ENCODE assay signal across 1 cellular context in the genomic region with DNA sequence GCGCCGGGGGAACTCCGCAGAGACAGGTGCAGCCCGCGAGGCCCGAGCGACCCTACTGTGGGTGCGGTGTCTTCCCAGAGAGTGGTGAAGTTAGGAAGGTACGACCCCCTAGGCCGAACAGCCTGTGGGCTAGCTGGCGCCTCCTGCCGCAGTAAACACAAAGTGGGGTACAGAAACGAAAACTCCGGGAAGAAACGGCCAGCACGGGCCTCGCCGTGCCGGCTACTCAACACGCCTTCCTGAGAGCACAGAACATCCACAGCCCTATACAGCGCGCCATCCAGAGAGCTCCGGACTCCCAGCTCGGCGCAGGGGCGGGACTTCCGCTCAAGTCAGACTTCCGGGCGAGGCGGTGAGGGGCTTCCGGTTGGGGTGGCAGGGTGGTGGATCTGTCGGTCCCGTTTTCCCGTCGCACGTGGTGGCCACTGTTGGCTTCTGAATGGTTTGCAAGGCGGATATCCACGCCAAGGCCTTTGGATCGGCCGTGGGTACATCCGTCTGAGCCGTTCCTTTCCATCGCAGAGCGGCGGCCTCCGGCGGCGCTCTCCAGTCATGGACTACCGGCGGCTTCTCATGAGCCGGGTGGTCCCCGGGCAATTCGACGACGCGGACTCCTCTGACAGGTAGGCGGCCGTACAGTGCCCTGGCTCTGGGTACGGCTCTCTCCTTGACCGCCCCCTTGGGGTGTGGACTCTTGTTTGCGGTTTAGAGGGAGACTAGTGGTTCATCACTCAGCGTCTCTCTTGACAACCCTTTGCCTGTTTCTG.
TF ChIP-seq lines count a peak whose summit lies in the region.

CAGE1 (minus strand) TSS at position 292 of the 767 bp plus-strand sequence. CDS start 2,569 bp downstream, outside the sequence.
RIOK1 (plus strand) TSS at position 358 of the 767 bp plus-strand sequence; CDS start at position 553, 195 bp downstream.

TF ChIP-seq in HepG2, 621 proteins besides CTCF, POLR2A, EP300 and RAD21 (continued from another document):
- TF ChIP-seq THAP9 (CRISPR knock-in tag; IDR thresholded peaks at IDR 0.05; ENCODE audit: borderline replicate concordance) (peak; percentile 96; the same call in 1 of the 2 replicates), KLF6 (CRISPR knock-in tag; IDR thresholded peaks at IDR 0.05) (peak; percentile 95), ZFYVE20 (CRISPR knock-in tag; IDR thresholded peaks at IDR 0.05; ENCODE audit: borderline replicate concordance, low read depth) (no peak), NCOA5 (CRISPR knock-in tag; IDR thresholded peaks at IDR 0.05) (no peak), NFKB2 (CRISPR knock-in tag; IDR thresholded peaks at IDR 0.05; ENCODE audit: borderline replicate concordance) (peak; percentile 99; the same call in 1 of the 2 replicates), TCF7 (IDR thresholded peaks at IDR 0.05; ENCODE audit: low read depth) (no peak; the same call in 1 of the 2 replicates), TEAD3 (CRISPR knock-in tag; optimal IDR thresholded peaks at IDR 0.05; ENCODE audit: borderline replicate concordance) (peak; percentile 69)
